ENCODE assay signal across 26 cellular contexts in the genomic region with DNA sequence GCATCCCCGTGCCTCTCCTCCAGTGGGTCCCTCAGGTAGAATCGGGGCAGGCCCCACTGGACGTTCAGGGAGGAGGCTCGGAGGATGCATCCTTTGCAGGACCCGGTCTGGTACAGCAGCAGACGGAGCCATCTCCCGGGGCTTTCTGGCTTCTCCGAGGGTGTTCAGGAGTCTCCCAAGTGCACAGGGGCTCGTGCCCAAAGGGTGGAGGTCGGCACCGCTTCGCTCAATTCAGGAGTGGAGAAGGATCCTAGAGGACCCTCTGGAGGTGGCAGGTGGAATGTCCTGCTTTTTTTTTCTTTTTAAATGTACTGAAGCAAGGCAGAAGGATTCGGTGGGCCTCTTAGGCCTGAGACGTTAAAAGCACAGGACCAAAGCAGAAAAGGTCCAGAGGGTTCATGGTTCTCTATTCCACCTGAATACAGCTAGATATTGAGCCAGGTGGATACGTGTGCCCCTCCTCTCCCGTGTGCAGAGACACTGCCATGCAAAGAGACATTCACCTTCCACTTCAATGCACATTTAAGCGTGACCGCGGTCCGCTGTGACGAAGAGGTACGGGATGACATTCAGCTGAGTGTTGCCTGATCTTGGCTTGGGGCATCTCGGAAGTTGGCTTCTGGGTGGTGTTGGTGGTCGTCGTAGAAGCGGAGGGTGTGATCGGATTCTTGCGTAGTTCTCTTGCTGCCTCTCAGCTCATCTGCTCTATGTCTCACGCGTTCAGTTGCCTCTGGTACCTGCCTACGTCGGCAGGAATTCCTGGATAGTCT.
"Had no signal": no experiment of that assay in that cellular context is flagged by ENCODE, and none has a peak within 500 bp of the region (broad histone marks: within the 10 kb centered on the region; RNA-seq: fewer than 3 reads in every experiment).

No MANE protein-coding gene starts in this region.

- H3K36me3 ChIP-seq: thyroid gland had no signal

- H3K27ac ChIP-seq: left ventricle myocardium inferior, parathyroid adenoma, thyroid gland had no signal

- H3K9me3 ChIP-seq: left ventricle myocardium inferior, thyroid gland had no signal

- DNase-seq: activated CD4-positive, alpha-beta memory T cell treated with anti-CD3 and anti-CD28 coated beads, Interleukin-2, amount 10 ng/mL, durations not matched to agents 7 days and 5 days; activated CD4-positive, alpha-beta T cell treated with anti-CD3 and anti-CD28 coated beads for 48 hours; activated CD8-positive, alpha-beta memory T cell treated with anti-CD3 and anti-CD28 coated beads, Interleukin-2, amount 10 ng/mL, durations not matched to agents 7 days and 5 days; activated T-cell treated with anti-CD3 and anti-CD28 coated beads, Interleukin-2, amount 50 U/mL, for 1 hour; caudate nucleus; dermis blood vessel endothelial cell; effector memory CD4-positive, alpha-beta T cell; glutamatergic neuron; hippocampal formation; kidney glomerular epithelial cell; left ventricle myocardium inferior; mammary epithelial cell; midbrain; natural killer cell; stimulated activated CD4-positive, alpha-beta T cell treated with anti-CD3 and anti-CD28 coated beads, Interleukin-4, amount 100 ng/mL, for 4 hours; stimulated activated naive CD8-positive, alpha-beta T cell treated with anti-CD3 and anti-CD28 coated beads, Interleukin-15, Interleukin-2, amounts not matched to agents 100 U/mL and 50 U/mL, for 24 hours; T-helper 1 cell; T-helper 9 cell; thyroid gland had no signal

- H2AFZ ChIP-seq: parathyroid adenoma had no signal

- H3K27me3 ChIP-seq: thyroid gland had no signal

- FAIRE-seq: endothelial cell of umbilical vein, frontal cortex had no signal

- H3K4me3 ChIP-seq: left ventricle myocardium inferior, thyroid gland had no signal

- ATAC-seq: activated CD8-positive, alpha-beta memory T cell treated with anti-CD3 and anti-CD28 coated beads, Interleukin-2, amount 10 ng/mL, durations not matched to agents 7 days and 5 days; activated naive CD4-positive, alpha-beta T cell treated with anti-CD3 and anti-CD28 coated beads, Interleukin-2, amount 50 U/mL, for 72 hours; activated T-helper 17 cell treated with anti-CD3 and anti-CD28 coated beads, Interleukin-2, amount 50 U/mL, for 72 hours; esophagus mucosa; natural killer cell; stimulated activated naive CD8-positive, alpha-beta T cell treated with anti-CD3 and anti-CD28 coated beads, Interleukin-15, Interleukin-2, amounts not matched to agents 100 U/mL and 50 U/mL, for 24 hours; WTC11 had no signal

- H3K4me1 ChIP-seq: left ventricle myocardium inferior, parathyroid adenoma had no signal

- H3K79me2 ChIP-seq: parathyroid adenoma had no signal

- H3K9ac ChIP-seq: parathyroid adenoma had no signal
